In the genomic region with DNA sequence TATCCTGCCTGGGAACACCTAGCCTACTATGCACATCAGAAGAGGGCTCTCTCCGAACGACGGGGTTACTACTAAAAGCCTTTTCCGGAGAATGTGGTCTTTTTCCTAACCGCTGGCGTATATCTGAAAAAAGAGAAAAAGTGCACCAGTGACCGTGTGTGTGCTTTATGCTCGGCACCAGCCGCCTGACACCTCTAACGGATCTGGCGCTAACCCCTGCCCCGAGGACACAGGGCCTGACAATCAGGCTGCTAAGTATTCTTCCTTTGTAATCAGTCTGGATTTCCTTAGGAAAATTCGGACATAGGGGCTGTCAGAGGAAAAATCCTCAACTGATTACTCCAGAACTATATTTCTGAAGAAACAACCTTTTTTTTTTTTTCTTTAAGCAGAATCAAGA, we compare ENCODE assay signal across 20 cellular contexts. TPM values are rescaled to one million over a fixed set of nuclear protein-coding genes. Genes with fewer than 3 reads are reported as not detected.
DNase-seq lines count a peak whose midpoint lies in the region; ATAC-seq and TF ChIP-seq lines count a peak whose summit lies in the region.
"Had no signal": no experiment of that assay in that cellular context is flagged by ENCODE, and none has a peak within 500 bp of the region (broad histone marks: within the 10 kb centered on the region; RNA-seq: fewer than 3 reads in every experiment).

No MANE protein-coding gene starts in this region.

- H3K9me3 ChIP-seq in cardiac muscle cell (ENCODE audit: low read depth) (no peaks in the 10 kb centered on the region), right cardiac atrium (ENCODE audit: control insufficient read depth, low read length) (no peaks in the 10 kb centered on the region), psoas muscle (no peaks in the 10 kb centered on the region), lower lobe of right lung (no peaks in the 10 kb centered on the region)
- H3K9me3 ChIP-seq: BLaER1, HAP-1 had no signal

- H3K27ac ChIP-seq in cardiac muscle cell, result peak overlapping the region; percentile 58
- H3K27ac ChIP-seq in right cardiac atrium (ENCODE audit: low read length), result no peak overlapping the region
- peak overlapping the region; percentile 45; the same call in 1 of the 2 replicates for H3K27ac ChIP-seq in GM23338 (ENCODE audit: low read depth)
- peak overlapping the region; percentile 71 for H3K27ac ChIP-seq in psoas muscle
- H3K27ac ChIP-seq in temporal lobe (ENCODE audit: low read depth, low read length), result peak overlapping the region; percentile 20
- H3K27ac ChIP-seq in lower lobe of right lung, result no peak overlapping the region
- H3K27ac ChIP-seq: BLaER1, C4-2B, GM23248 had no signal

- H3K4me1 ChIP-seq in cardiac muscle cell (ENCODE audit: low read depth) (no peaks in the 10 kb centered on the region), right cardiac atrium (ENCODE audit: control insufficient read depth, insufficient read depth, low read length) (no peaks in the 10 kb centered on the region), GM23338 (ENCODE audit: insufficient read depth) (no peaks in the 10 kb centered on the region), psoas muscle (peaks cover 17% of the 10 kb centered on the region), lower lobe of right lung (no peaks in the 10 kb centered on the region)
- H3K4me1 ChIP-seq: HAP-1 had no signal

- WGBS in right cardiac atrium, result 89% methylated on average over 13 of the region's 13 CpGs
- WGBS in psoas muscle, 3 donors, result 90 to 93% (median 92%) methylated on average over 13 of the region's 13 CpGs

- no peaks in the 10 kb centered on the region for H3K4me1 Mint-ChIP-seq in GM23338
- peaks cover 0 to 4% (median 0%) of the 10 kb centered on the region in 4 donors for H3K4me1 Mint-ChIP-seq in naive thymus-derived CD8-positive, alpha-beta T cell
- H3K4me1 Mint-ChIP-seq: CD8-positive, alpha-beta memory T cell had no signal

- no peak overlapping the region for H3K4me3 Mint-ChIP-seq in GM23338
- no peak overlapping the region for H3K4me3 Mint-ChIP-seq in naive thymus-derived CD8-positive, alpha-beta T cell
- H3K4me3 Mint-ChIP-seq: CD4-positive, alpha-beta T cell; CD8-positive, alpha-beta memory T cell; HFFc6 had no signal

- intact Hi-C loops in right cardiac atrium (cut with DNase I), result no loop called here
- intact Hi-C loops in psoas muscle (cut with DNase I), result loop anchor here in 1 of 2 donors (5.0 kb wide), 1 partner anchor 77 kb away; no protein-coding TSS in a partner anchor
- intact Hi-C loops in lower lobe of right lung (cut with DNase I), result no loop called here

- no peaks in the 10 kb centered on the region for H3K9me2 ChIP-seq in GM23338 (ENCODE audit: insufficient read depth)

- no peaks in the 10 kb centered on the region; the same call in 1 of the 2 replicates for H3K79me2 ChIP-seq in GM23338 (replicated peaks; ENCODE audit: insufficient read depth)

- peaks cover 12% of the 10 kb centered on the region for H4K20me1 ChIP-seq in GM23338 (replicated peaks; ENCODE audit: insufficient read depth)
- H4K20me1 ChIP-seq: BLaER1 had no signal

- no peak overlapping the region for H3K27ac Mint-ChIP-seq in GM23338
- no peak overlapping the region for H3K27ac Mint-ChIP-seq in naive thymus-derived CD8-positive, alpha-beta T cell
- H3K27ac Mint-ChIP-seq: CD4-positive, alpha-beta T cell; HFFc6 had no signal

- TF ChIP-seq CTCF in cardiac muscle cell (IDR thresholded peaks at IDR 0.05; ENCODE audit: low read depth, low read length) (no peak), GM23338 (conservative IDR thresholded peaks at IDR 0.05; ENCODE audit: low read depth in 2 of 2) (no peak), psoas muscle (IDR thresholded peaks at IDR 0.05) (no peak), lower lobe of right lung (IDR thresholded peaks at IDR 0.05) (no peak)

- POLR2A ChIA-PET in naive thymus-derived CD8-positive, alpha-beta T cell (lab: Charles Lee), result no interaction called here

- no peak overlapping the region for H2AFZ ChIP-seq in GM23338
- H2AFZ ChIP-seq: GM23248 had no signal

- H3K27me3 ChIP-seq in cardiac muscle cell, result no peaks in the 10 kb centered on the region
- H3K27me3 ChIP-seq in right cardiac atrium (ENCODE audit: control insufficient read depth, insufficient read depth), result no peaks in the 10 kb centered on the region
- H3K27me3 ChIP-seq in GM23338 (ENCODE audit: insufficient read depth), result no peaks in the 10 kb centered on the region
- no peaks in the 10 kb centered on the region for H3K27me3 ChIP-seq in psoas muscle (ENCODE audit: insufficient read depth in 3 of 3, low read length in 2 of 3)
- no peaks in the 10 kb centered on the region for H3K27me3 ChIP-seq in lower lobe of right lung (ENCODE audit: low read depth)
- H3K27me3 ChIP-seq: BLaER1 had no signal

- ATAC-seq in right cardiac atrium (no peak), GM23338 (no peak), psoas muscle (no peak), lower lobe of right lung (no peak), HG03108 (IDR thresholded peaks at IDR 0.05; ENCODE audit: unreplicated experiment) (no peak)
- ATAC-seq in naive thymus-derived CD8-positive, alpha-beta T cell, result no peak
- ATAC-seq: GM12878 had no signal

- peaks cover 70% of the 10 kb centered on the region for H3K36me3 Mint-ChIP-seq in GM23338 (ENCODE audit: low read depth)
- peaks cover 4 to 90% (median 26%) of the 10 kb centered on the region in 3 donors for H3K36me3 Mint-ChIP-seq in naive thymus-derived CD8-positive, alpha-beta T cell

- H3K27me3 Mint-ChIP-seq in GM23338 (ENCODE audit: insufficient read depth, low read depth, poor library complexity), result peaks cover 9% of the 10 kb centered on the region
- no peaks in the 10 kb centered on the region for H3K27me3 Mint-ChIP-seq in naive thymus-derived CD8-positive, alpha-beta T cell
- H3K27me3 Mint-ChIP-seq: CD4-positive, alpha-beta T cell; CD8-positive, alpha-beta memory T cell had no signal

- no peak overlapping the region for H3K4me3 ChIP-seq in cardiac muscle cell
- no peak overlapping the region for H3K4me3 ChIP-seq in right cardiac atrium (ENCODE audit: low read length)
- no peak overlapping the region for H3K4me3 ChIP-seq in GM23338
- H3K4me3 ChIP-seq in psoas muscle, result no peak overlapping the region
- H3K4me3 ChIP-seq in lower lobe of right lung, result no peak overlapping the region
- H3K4me3 ChIP-seq: BLaER1, GM12878, GM23248, HAP-1 had no signal

- H3K9me3 Mint-ChIP-seq in GM23338, result no peaks in the 10 kb centered on the region
- no peaks in the 10 kb centered on the region for H3K9me3 Mint-ChIP-seq in naive thymus-derived CD8-positive, alpha-beta T cell
- H3K9me3 Mint-ChIP-seq: CD4-positive, alpha-beta T cell; CD8-positive, alpha-beta memory T cell; HFFc6 had no signal

- H3K4me2 ChIP-seq in GM23338, result no peak overlapping the region
- H3K4me2 ChIP-seq: BLaER1 had no signal

- no peaks in the 10 kb centered on the region for H3F3A ChIP-seq in GM23338 (replicated peaks; ENCODE audit: low read depth)

- DNase-seq in cardiac muscle cell (ENCODE audit: low read depth in 1 of 2, low spot score in 1 of 2), result no peak
- DNase-seq in right cardiac atrium, result no peak
- DNase-seq in GM23338 (ENCODE audit: low spot score), result no peak
- DNase-seq in psoas muscle, result no peak
- no peak for DNase-seq in naive thymus-derived CD8-positive, alpha-beta T cell
- no peak for DNase-seq in lower lobe of right lung
- DNase-seq: CD4-positive, alpha-beta T cell; CD8-positive, alpha-beta memory T cell; DMS 273 treated with DMSO at 0.1 percent for 48 hours; DMS79; EL; GDM1; GM23248; HFFc6 had no signal

- H3K36me3 ChIP-seq in cardiac muscle cell, result peaks cover 79% of the 10 kb centered on the region
- peaks cover 54% of the 10 kb centered on the region for H3K36me3 ChIP-seq in GM23338 (ENCODE audit: insufficient read depth)
- H3K36me3 ChIP-seq in psoas muscle (ENCODE audit: insufficient read depth in 1 of 2, low read depth in 1 of 2), result peaks cover 14 to 93% of the 10 kb centered on the region in 2 donors
- H3K36me3 ChIP-seq in lower lobe of right lung, result peaks cover 100% of the 10 kb centered on the region

TF ChIP-seq in GM23338, 12 proteins besides CTCF, POLR2A, EP300 and RAD21 (continues in another document):
- TF ChIP-seq CREB1 (CRISPR knock-in tag; IDR thresholded peaks at IDR 0.05; ENCODE audit: low read depth) (no peak), POLR2AphosphoS5 (IDR thresholded peaks at IDR 0.05; ENCODE audit: low read depth) (no peak), ZNF114 (CRISPR knock-in tag; IDR thresholded peaks at IDR 0.05) (no peak), EZH2 (IDR thresholded peaks at IDR 0.05; ENCODE audit: low read depth, unreplicated experiment) (no peak), EZH2phosphoT487 (IDR thresholded peaks at IDR 0.05; ENCODE audit: unreplicated experiment) (no peak)

RNA-seq across cellular contexts. Expression of a gene that starts 13.4 kb away (rescaled TPM):
- total RNA-seq in cardiac muscle cell (15.6 and 18.1 TPM in 2 replicates), right cardiac atrium (10 to 100 TPM; 21.9 to 25.7 (median 23.1) TPM), psoas muscle (10 to 100 TPM; 13.8 to 23.6 (median 17.4) TPM), temporal lobe (7.6 TPM), lower lobe of right lung (35.4 TPM)
- polyA plus RNA-seq in cardiac muscle cell (66.1 and 86.6 TPM in 2 replicates), right cardiac atrium (39.4 TPM), GM23338 (2016; fragmentation: Nextera tagmentation; extraction: Ambion mirVana) (40.3 and 44.9 TPM in 2 replicates), psoas muscle (10 to 100 TPM; 33.8 to 47.8 (median 35.5) TPM)
- total RNA-seq in GM23338 (2014; rRNA removed; shearing (Covaris generic)), result 7.9 and 11.7 TPM in 2 replicates
- 10 to 100 TPM; 24.5 to 26.8 TPM for total RNA-seq in naive thymus-derived CD8-positive, alpha-beta T cell
- 10 to 100 TPM; 52.7 to 58.1 (median 55.6) TPM for polyA plus RNA-seq in naive thymus-derived CD8-positive, alpha-beta T cell

RNA-seq across cellular contexts. Expression of a gene that starts 31.7 kb away (rescaled TPM):
- total RNA-seq in cardiac muscle cell (16.8 and 32.2 TPM in 2 replicates), right cardiac atrium (10 to 100 TPM; 24.7 to 33.5 (median 27.1) TPM), psoas muscle (10 to 100 TPM; 10.9 to 23.5 (median 17.7) TPM), temporal lobe (21.6 TPM), lower lobe of right lung (40.3 TPM)
- polyA plus RNA-seq in cardiac muscle cell (27.0 and 59.0 TPM in 2 replicates), right cardiac atrium (13.9 TPM), GM23338 (2016; fragmentation: Nextera tagmentation; extraction: Ambion mirVana) (28.1 and 35.5 TPM in 2 replicates), psoas muscle (10 to 100 TPM in 1 of 3 donors, 1 to 10 TPM in 2; 9.3 to 15.1 (median 9.9) TPM)
- total RNA-seq in GM23338 (2014; rRNA removed; shearing (Covaris generic)), result 34.6 and 42.8 TPM in 2 replicates
- 10 to 100 TPM; 51.1 to 52.0 TPM for total RNA-seq in naive thymus-derived CD8-positive, alpha-beta T cell
- polyA plus RNA-seq in naive thymus-derived CD8-positive, alpha-beta T cell, result 10 to 100 TPM in 1 of 3 donors, 1 to 10 TPM in 2; 9.3 to 15.5 (median 9.3) TPM

Comparison
In these comparisons a context has a peak if more than half of its experiments do, and no peak if none do; other contexts are left out.
1. H3K27ac ChIP-seq: peak in cardiac muscle cell (single experiment), GM23338 (single experiment), psoas muscle (single experiment) and temporal lobe (single experiment); none in right cardiac atrium (single experiment) and lower lobe of right lung (single experiment).